8 cellular contexts compared by ENCODE assay signal in genomic region chr3:151460774-151461450, GRCh38. TPM values are rescaled to one million over a fixed set of nuclear protein-coding genes. Genes with fewer than 3 reads are reported as not detected.
DNase-seq lines count a peak whose midpoint lies in the region; ATAC-seq and TF ChIP-seq lines count a peak whose summit lies in the region.

Gene IGSF10, minus strand, starts transcription at chr3:151461061. Its CDS starts 2,352 bp downstream, at chr3:151458709.

- H3K27ac ChIP-seq in A673 (ENCODE audit: low read depth, low read length, poor library complexity, severe bottlenecking), result peak within 1 kb of the TSS; percentile 43
- H3K27ac ChIP-seq in endodermal cell (ENCODE audit: low read depth, low read length), result no peak within 1 kb of the TSS
- peak within 1 kb of the TSS; percentile 13 for H3K27ac ChIP-seq in muscle layer of colon (ENCODE audit: low read depth, low read length)

- H3K4me3 Mint-ChIP-seq in IgD-negative memory B cell (peak within 1 kb of the TSS in 3 of 4 donors; percentile 47 to 69 (median 60)), endodermal cell (peak within 1 kb of the TSS; percentile 63)

- peaks cover 1 to 3% (median 3%) of the 10 kb centered on the region in 3 donors for H3K4me1 Mint-ChIP-seq in IgD-negative memory B cell
- peaks cover 10% of the 10 kb centered on the region for H3K4me1 Mint-ChIP-seq in endodermal cell

- no peaks in the 10 kb centered on the region for H3K36me3 Mint-ChIP-seq in IgD-negative memory B cell
- no peaks in the 10 kb centered on the region for H3K36me3 Mint-ChIP-seq in endodermal cell (ENCODE audit: low read depth)

- TF ChIP-seq CTCF in A673 (conservative IDR thresholded peaks at IDR 0.05; ENCODE audit: low read depth, low read length) (no peak), endodermal cell (conservative IDR thresholded peaks at IDR 0.05) (no peak)

- POLR2A ChIA-PET in A673 (lab: Charles Lee; ENCODE audit: low non-redundant PET), result no interaction called here

- no peak for ATAC-seq in GM18519 (IDR thresholded peaks at IDR 0.05; ENCODE audit: low FRiP score, unreplicated experiment)
- ATAC-seq in GM21619 (IDR thresholded peaks at IDR 0.05; ENCODE audit: unreplicated experiment), result no peak
- no peak for ATAC-seq in HG02852 (IDR thresholded peaks at IDR 0.05; ENCODE audit: unreplicated experiment)

- peak; percentile 53 for DNase-seq in A673 (ENCODE audit: low spot score)
- DNase-seq in endodermal cell, result peak; percentile 84
- DNase-seq in stimulated activated CD8-positive, alpha-beta memory T cell treated with anti-CD3 and anti-CD28 coated beads, Interleukin-4, amount 100 ng/mL, for 48 hours, result no peak

- H3K9ac ChIP-seq in endodermal cell (ENCODE audit: extremely low read depth, low read length, poor library complexity, severe bottlenecking), result no peak within 1 kb of the TSS
- no peak within 1 kb of the TSS for H3K9ac ChIP-seq in muscle layer of colon (ENCODE audit: low read length)

- WGBS in endodermal cell (ENCODE audit: insufficient coverage in 1 of 2, insufficient read length in 1 of 2), 2 experiments, result 29% methylated on average over 12 to 40 of the region's 40 CpGs

- H3K27me3 ChIP-seq in A673 (replicated peaks; ENCODE audit: insufficient read depth, low read depth, low read length, poor library complexity) (no peaks in the 10 kb centered on the region), endodermal cell (ENCODE audit: control insufficient read depth, insufficient read depth, low read length, poor library complexity, severe bottlenecking) (peaks cover 32% of the 10 kb centered on the region), muscle layer of colon (ENCODE audit: control insufficient read depth in 1 of 2, insufficient read depth in 2 of 2, low read length in 2 of 2) (peaks cover 0 to 11% of the 10 kb centered on the region in 2 donors)

- no peak within 1 kb of the TSS for H3K27ac Mint-ChIP-seq in IgD-negative memory B cell
- H3K27ac Mint-ChIP-seq in endodermal cell, result no peak within 1 kb of the TSS

- no peaks in the 10 kb centered on the region for H3K9me3 Mint-ChIP-seq in IgD-negative memory B cell
- no peaks in the 10 kb centered on the region for H3K9me3 Mint-ChIP-seq in endodermal cell

- peak within 1 kb of the TSS; percentile 59 for H3K4me3 ChIP-seq in A673 (ENCODE audit: low read depth, low read length, poor library complexity, severe bottlenecking)
- H3K4me3 ChIP-seq in endodermal cell (ENCODE audit: low read length), result peak within 1 kb of the TSS; percentile 62
- H3K4me3 ChIP-seq in muscle layer of colon (ENCODE audit: low read depth in 1 of 2, low read length in 2 of 2), result peak within 1 kb of the TSS; percentile 70 to 86

- intact Hi-C loops in A673 (cut with micrococcal nuclease; ENCODE audit: unreplicated experiment), result no loop called here

- CTCF ChIA-PET in A673 (lab: Charles Lee), result interaction anchor here (0.7 kb wide), 1 partner anchor 135 kb away, joined by 3 read pairs; no protein-coding TSS in a partner anchor

- peaks cover 18% of the 10 kb centered on the region for H3K4me1 ChIP-seq in A673 (ENCODE audit: insufficient read depth, low read length, poor library complexity, severe bottlenecking)
- no peaks in the 10 kb centered on the region for H3K4me1 ChIP-seq in endodermal cell (ENCODE audit: control insufficient read depth, insufficient read depth, low read length)
- H3K4me1 ChIP-seq in muscle layer of colon (ENCODE audit: insufficient read depth, low read length), result peaks cover 8% of the 10 kb centered on the region

- H3K27me3 Mint-ChIP-seq in IgD-negative memory B cell (peaks cover 17% of the 10 kb centered on the region), endodermal cell (ENCODE audit: insufficient read depth) (peaks cover 37% of the 10 kb centered on the region)

- no peaks in the 10 kb centered on the region for H3K9me3 ChIP-seq in A673 (ENCODE audit: low read depth, low read length, poor library complexity, severe bottlenecking)
- no peaks in the 10 kb centered on the region for H3K9me3 ChIP-seq in endodermal cell (ENCODE audit: control insufficient read depth, low read length)
- no peaks in the 10 kb centered on the region for H3K9me3 ChIP-seq in muscle layer of colon (ENCODE audit: low read length)

- BruUV-seq in A673 (replicated peaks; lab: Mats Ljungman, UMichigan), result TSS peak; percentile 90

- H3K36me3 ChIP-seq in A673 (ENCODE audit: insufficient read depth, low read length, poor library complexity, severe bottlenecking) (peaks cover 2% of the 10 kb centered on the region), endodermal cell (ENCODE audit: control insufficient read depth, insufficient read depth, low read length) (no peaks in the 10 kb centered on the region), muscle layer of colon (ENCODE audit: insufficient read depth, low read length) (no peaks in the 10 kb centered on the region)

RNA-seq across cellular contexts. Expression of gene IGSF10, which starts in this region (rescaled TPM):
- 10.5 and 13.6 TPM in 2 replicates for total RNA-seq in A673 (2021)
- not detected for polyA plus RNA-seq in IgD-negative memory B cell
- under 1 TPM; 0.24 to 0.44 TPM for total RNA-seq in endodermal cell
- 0.43 TPM for polyA plus RNA-seq in endodermal cell (2013, experiment 1 of 2)
- polyA plus RNA-seq in endodermal cell (2013, experiment 2 of 2), result 0.33 TPM

Comparison
In these comparisons a context has a peak if more than half of its experiments do, and no peak if none do; other contexts are left out.
1. Peak in DNase-seq and H3K4me3 ChIP-seq in endodermal cell; RNA of the gene not detected or under 1 TPM.